Comparison of ENCODE assay signal across 11 cellular contexts in the genomic region with DNA sequence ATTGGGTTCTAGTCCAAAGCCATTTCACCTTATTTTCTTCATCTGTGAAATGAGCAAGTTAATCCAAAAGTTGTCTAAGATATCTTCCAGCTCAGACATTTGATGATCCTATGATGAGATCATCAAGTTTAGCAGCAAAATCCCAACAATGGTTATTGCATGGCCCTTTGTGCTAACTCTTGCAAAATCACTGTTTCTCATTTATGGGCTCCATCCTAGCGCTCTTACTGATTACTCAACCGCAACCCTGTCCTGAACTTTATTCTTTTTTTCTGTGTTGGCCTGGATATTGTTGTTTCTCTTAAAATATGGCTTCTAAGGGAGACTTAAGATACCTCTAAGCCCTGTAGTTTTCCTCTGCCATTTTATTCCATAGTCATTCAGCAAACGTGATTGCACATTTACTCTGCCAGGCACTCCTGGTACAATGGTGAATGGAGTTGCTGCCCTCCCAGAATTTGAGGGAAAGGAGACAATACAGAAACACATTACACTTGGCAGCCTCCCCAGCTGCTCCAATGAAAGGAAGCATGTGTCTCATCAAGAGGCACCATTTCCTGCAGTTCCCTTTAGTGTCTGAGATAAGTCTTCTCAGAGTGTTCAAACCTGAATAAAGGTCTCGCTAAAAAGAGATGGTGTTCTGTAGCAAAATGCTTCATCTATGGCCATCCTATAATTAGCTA. TPM values are rescaled to one million over a fixed set of nuclear protein-coding genes. Genes with fewer than 3 reads are reported as not detected.
DNase-seq lines count a peak whose midpoint lies in the region; ATAC-seq and TF ChIP-seq lines count a peak whose summit lies in the region.
"Had no signal": no experiment of that assay in that cellular context is flagged by ENCODE, and none has a peak within 500 bp of the region (broad histone marks: within the 10 kb centered on the region; RNA-seq: fewer than 3 reads in every experiment).

No MANE protein-coding gene starts in this region.

- DNase-seq in NCI-H2227 (lab: John Stamatoyannopoulos, UW; ENCODE audit: unreplicated experiment) (peak; percentile 1), NCI-H2227 treated with DMSO at 0.1 percent for 48 hours (lab: John Stamatoyannopoulos, UW) (no peak), chondrocyte (ENCODE audit: low spot score) (no peak), uterus (peak; percentile 48 to 70), DMS53 (lab: John Stamatoyannopoulos, UW) (no peak)
- DNase-seq: activated naive CD4-positive, alpha-beta T cell treated with Interleukin-2 at 50 U/mL for 16 hours; SIG-M5 had no signal

- no peak overlapping the region for H3K4me3 Mint-ChIP-seq in chondrocyte (ENCODE audit: unreplicated experiment)

- no peaks in the 10 kb centered on the region for H3K9me3 Mint-ChIP-seq in chondrocyte (ENCODE audit: low read depth)

- H3K27ac ChIP-seq in layer of hippocampus (ENCODE audit: low read depth, low read length) (peak overlapping the region; percentile 69), uterus (peak overlapping the region; percentile 92)
- H3K27ac ChIP-seq: BLaER1 treated with 17β-estradiol and CSF1 and Interleukin-3, amounts not matched to agents 10 nM and 100 nM had no signal

- H3K4me3 ChIP-seq in uterus, result no peak overlapping the region
- H3K4me3 ChIP-seq: BLaER1 treated with 17β-estradiol and CSF1 and Interleukin-3, amounts not matched to agents 10 nM and 100 nM had no signal

- H3K4me1 Mint-ChIP-seq in chondrocyte (ENCODE audit: low read depth), result peaks cover 60% of the 10 kb centered on the region

- peaks cover 7% of the 10 kb centered on the region for H3K36me3 Mint-ChIP-seq in chondrocyte (ENCODE audit: low read depth)

- H3K4me1 ChIP-seq in uterus, result peaks cover 0 to 7% of the 10 kb centered on the region in 2 donors

- intact Hi-C loops in uterus (cut with DNase I; ENCODE audit: low total_unique reads), result no loop called here

- ATAC-seq in GM18520 (IDR thresholded peaks at IDR 0.05; ENCODE audit: unreplicated experiment) (no peak), GM21529 (IDR thresholded peaks at IDR 0.05; ENCODE audit: unreplicated experiment) (no peak)

- H3K9me3 ChIP-seq in uterus, result no peaks in the 10 kb centered on the region
- H3K9me3 ChIP-seq: BLaER1 treated with 17β-estradiol and CSF1 and Interleukin-3, amounts not matched to agents 10 nM and 100 nM had no signal

- no peak for TF ChIP-seq POLR2A in uterus (IDR thresholded peaks at IDR 0.05)

- no peaks in the 10 kb centered on the region for H3K36me3 ChIP-seq in uterus
- H3K36me3 ChIP-seq: BLaER1 treated with 17β-estradiol and CSF1 and Interleukin-3, amounts not matched to agents 10 nM and 100 nM had no signal

- no peaks in the 10 kb centered on the region for H3K27me3 Mint-ChIP-seq in chondrocyte (ENCODE audit: low read depth)

- peak overlapping the region; percentile 96 for H3K27ac Mint-ChIP-seq in chondrocyte (ENCODE audit: unreplicated experiment)

- no peak for TF ChIP-seq CTCF in chondrocyte (IDR thresholded peaks at IDR 0.05)
- no peak for TF ChIP-seq CTCF in uterus (IDR thresholded peaks at IDR 0.05)

- no peaks in the 10 kb centered on the region for H3K27me3 ChIP-seq in layer of hippocampus (ENCODE audit: control insufficient read depth, insufficient read depth, low read length)
- H3K27me3 ChIP-seq in uterus, result no peaks in the 10 kb centered on the region

RNA-seq across cellular contexts. Expression of gene GXYLT2, which starts 4.4 kb away (rescaled TPM):
- total RNA-seq in chondrocyte, result 93.0 to 140 TPM (median 99.3 TPM) in 3 replicates
- total RNA-seq in uterus, result 10 to 100 TPM in 3 of 4 donors, 1 to 10 TPM in 1; 1.3 to 74.1 (median 18.5) TPM

RNA-seq across cellular contexts. Expression of gene SHQ1, which starts 44.0 kb away (rescaled TPM):
- total RNA-seq in chondrocyte, result 14.8 to 27.5 TPM (median 16.5 TPM) in 3 replicates
- total RNA-seq in uterus, result 10 to 100 TPM in 2 of 4 donors, 1 to 10 TPM in 2; 8.2 to 30.9 (median 19.2) TPM

Comparison
In these comparisons a context has a peak if more than half of its experiments do, and no peak if none do; other contexts are left out.
1. DNase-seq: peak in NCI-H2227 (single experiment) and uterus (2 of 2); none in NCI-H2227 treated with DMSO at 0.1 percent for 48 hours (single experiment), chondrocyte (single experiment) and DMS53 (single experiment).